ENCODE assay signal across 33 cellular contexts in the genomic region with DNA sequence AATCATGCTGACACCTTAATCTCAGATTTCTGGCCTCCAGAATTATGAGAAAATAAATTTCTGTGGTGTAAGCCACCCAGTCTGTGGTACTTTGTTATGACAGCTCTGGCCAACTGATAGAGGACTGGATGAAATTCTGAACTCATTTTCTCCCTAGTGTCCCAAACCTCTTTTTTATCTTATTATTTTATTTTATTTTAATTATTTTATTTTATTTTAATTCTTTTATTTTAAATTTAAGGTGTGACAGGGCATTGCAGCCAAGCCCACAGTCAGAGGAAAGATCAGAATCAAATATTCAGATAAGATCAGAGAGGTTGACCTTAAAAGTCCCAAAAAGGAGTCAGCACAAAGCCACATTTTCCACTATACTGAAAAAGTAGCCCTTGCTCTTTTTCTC.
"Had no signal": no experiment of that assay in that cellular context is flagged by ENCODE, and none has a peak within 500 bp of the region (broad histone marks: within the 10 kb centered on the region; RNA-seq: fewer than 3 reads in every experiment).

No MANE protein-coding gene starts in this region.

- DNase-seq: Karpas-422, Kasumi-1, MG63, MM.1S, MV-4-11, NCI-H1048, NCI-H1092, NCI-H1092 treated with DMSO at 0.1 percent for 48 hours, NCI-H1105, NCI-H1105 treated with DMSO at 0.1 percent for 48 hours, NCI-H1417, NCI-H1417 treated with DMSO at 0.1 percent for 48 hours, NCI-H1436, NCI-H1436 treated with DMSO at 0.1 percent for 48 hours, NCI-H146, NCI-H1694, NCI-H1694 treated with DMSO at 0.1 percent for 48 hours, NCI-H187, NCI-H187 treated with DMSO at 0.1 percent for 48 hours, NCI-H1930, NCI-H2029, NCI-H2029 treated with DMSO at 0.1 percent for 48 hours, NCI-H2081, NCI-H2081 treated with DMSO at 0.1 percent for 48 hours, NCI-H2107, NCI-H2171, NCI-H2171 treated with DMSO at 0.1 percent for 48 hours, NCI-H2227 treated with DMSO at 0.1 percent for 48 hours, NCI-H226, NCI-H345, NCI-H446, NCI-H446 treated with DMSO at 0.1 percent for 48 hours, NCI-H510A had no signal
